In the genomic region with DNA sequence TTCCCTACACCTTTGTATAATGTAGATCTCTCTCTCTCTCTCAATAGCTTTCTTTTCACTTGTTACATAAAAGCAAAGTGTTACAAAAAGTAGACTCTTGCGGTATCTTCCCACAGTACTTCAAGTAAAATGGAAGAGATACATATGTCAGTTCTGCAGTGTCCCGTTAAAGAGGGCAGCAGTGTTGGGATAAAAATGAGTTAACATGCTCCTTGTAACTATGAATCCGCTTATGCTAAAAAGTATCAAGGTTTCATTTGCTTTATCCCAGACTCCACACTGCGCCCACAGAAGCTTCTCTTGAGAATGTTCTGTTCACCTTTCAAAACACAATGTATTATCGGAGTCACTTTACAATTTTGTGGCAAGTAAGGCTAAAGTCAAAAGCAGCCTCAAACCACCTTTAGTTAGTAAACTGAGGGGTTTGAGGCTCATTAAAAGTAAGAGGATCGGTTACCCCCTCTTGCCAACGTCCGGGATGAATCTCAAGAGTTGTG, we compare ENCODE assay signal across 8 cellular contexts. TPM values are rescaled to one million over a fixed set of nuclear protein-coding genes. Genes with fewer than 3 reads are reported as not detected.
DNase-seq lines count a peak whose midpoint lies in the region; ATAC-seq and TF ChIP-seq lines count a peak whose summit lies in the region.

No MANE protein-coding gene starts in this region.

- H3K27ac ChIP-seq in HEK293 (ENCODE audit: extremely low read depth, low read depth, low read length) (peak overlapping the region; percentile 90), RWPE2 (ENCODE audit: poor library complexity, severe bottlenecking) (peak overlapping the region; percentile 74), epithelial cell of prostate (peak overlapping the region; percentile 81)

- H3K4me1 ChIP-seq in HEK293 (ENCODE audit: control insufficient read depth, insufficient read depth, low read length), result peaks cover 7% of the 10 kb centered on the region
- H3K4me1 ChIP-seq in RWPE2 (ENCODE audit: insufficient read depth, poor library complexity, severe bottlenecking), result peaks cover 8% of the 10 kb centered on the region

- no peaks in the 10 kb centered on the region for H3K9me3 Mint-ChIP-seq in neural crest cell

- DNase-seq in EL, result peak; percentile 23
- DNase-seq in RWPE2 (ENCODE audit: low spot score), result no peak
- no peak for DNase-seq in epithelial cell of prostate (ENCODE audit: low read depth, low spot score)
- DNase-seq in neural crest cell (ENCODE audit: low read depth, low spot score), result no peak
- no peak for DNase-seq in effector CD8-positive, alpha-beta T cell (lab: John Stamatoyannopoulos, UW)
- no peak for DNase-seq in NCI-H524 treated with DMSO at 0.1 percent for 48 hours (lab: John Stamatoyannopoulos, UW)
- DNase-seq in H4 (ENCODE audit: low spot score), result no peak

- POLR2A ChIA-PET in HEK293 (lab: Yijun Ruan, JAX), result interaction anchor here (0.9 to 1.5 kb wide), 2 partner anchors 86 to 87 kb away, joined by 4 to 5 read pairs; a partner anchor contains a TSS

- no peaks in the 10 kb centered on the region for H3K27me3 Mint-ChIP-seq in neural crest cell (ENCODE audit: low read depth)

- peaks cover 4% of the 10 kb centered on the region for H3K36me3 Mint-ChIP-seq in neural crest cell (ENCODE audit: low read depth)

- CTCF ChIA-PET in HEK293 (lab: Yijun Ruan, JAX), result interaction anchor here (0.6 to 1.0 kb wide), 4 partner anchors 86 to 339 kb away, joined by 3 to 4 read pairs (median 4); no protein-coding TSS in a partner anchor

- H3K4me1 Mint-ChIP-seq in neural crest cell, result peaks cover 60% of the 10 kb centered on the region

- H3K36me3 ChIP-seq in HEK293 (ENCODE audit: control insufficient read depth in 2 of 2, insufficient read depth in 1 of 2, low read length in 2 of 2) (peaks cover 0 to 3% of the 10 kb centered on the region in 2 experiments; a peak in 1 of 3 replicates), RWPE2 (ENCODE audit: low read depth) (peaks cover 25% of the 10 kb centered on the region)

- H3K4me3 ChIP-seq in HEK293 (ENCODE audit: low read depth, low read length) (peak overlapping the region; percentile 90), RWPE2 (ENCODE audit: severe bottlenecking) (peak overlapping the region; percentile 84)

- peak overlapping the region; percentile 97 for H3K27ac Mint-ChIP-seq in neural crest cell (ENCODE audit: unreplicated experiment)

- H3K9me3 ChIP-seq in HEK293 (ENCODE audit: control insufficient read depth, insufficient read depth, low read depth, low read length), result no peaks in the 10 kb centered on the region
- no peaks in the 10 kb centered on the region for H3K9me3 ChIP-seq in RWPE2 (ENCODE audit: severe bottlenecking)

- no peaks in the 10 kb centered on the region for H3K27me3 ChIP-seq in RWPE2 (ENCODE audit: insufficient read depth, poor library complexity, severe bottlenecking)

- peak; percentile 17; the same call in 2 of the 3 replicates for ATAC-seq in RWPE2 (ENCODE audit: low read depth)

- H3K4me3 Mint-ChIP-seq in neural crest cell, result peak overlapping the region; percentile 97

- TF ChIP-seq CTCF in HEK293 (tag by site-specific recombination; IDR thresholded peaks at IDR 0.05) (no peak), RWPE2 (IDR thresholded peaks at IDR 0.05; ENCODE audit: poor library complexity, severe bottlenecking) (no peak), neural crest cell (conservative IDR thresholded peaks at IDR 0.05) (no peak)

TF ChIP-seq in HEK293, 187 proteins besides CTCF, POLR2A, EP300 and RAD21:
- 0 out of 2 replicates have a peak, but pooled peaks have one; percentile 16 for TF ChIP-seq ZNF223 (tag by site-specific recombination; IDR thresholded peaks at IDR 0.05)
- TF ChIP-seq, protein P1, sequence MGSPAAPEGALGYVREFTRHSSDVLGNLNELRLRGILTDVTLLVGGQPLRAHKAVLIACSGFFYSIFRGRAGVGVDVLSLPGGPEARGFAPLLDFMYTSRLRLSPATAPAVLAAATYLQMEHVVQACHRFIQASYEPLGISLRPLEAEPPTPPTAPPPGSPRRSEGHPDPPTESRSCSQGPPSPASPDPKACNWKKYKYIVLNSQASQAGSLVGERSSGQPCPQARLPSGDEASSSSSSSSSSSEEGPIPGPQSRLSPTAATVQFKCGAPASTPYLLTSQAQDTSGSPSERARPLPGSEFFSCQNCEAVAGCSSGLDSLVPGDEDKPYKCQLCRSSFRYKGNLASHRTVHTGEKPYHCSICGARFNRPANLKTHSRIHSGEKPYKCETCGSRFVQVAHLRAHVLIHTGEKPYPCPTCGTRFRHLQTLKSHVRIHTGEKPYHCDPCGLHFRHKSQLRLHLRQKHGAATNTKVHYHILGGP (tag by site-specific recombination; IDR thresholded peaks at IDR 0.05), result no peak
TF ChIP-seq in HEK293: peak in this region for 1.

RNA-seq across cellular contexts. Expression of a gene that starts 0.8 kb away (rescaled TPM):
- 56.5 and 63.2 TPM in 2 replicates for total RNA-seq in neural crest cell
- 24.4 and 36.0 TPM in 2 replicates for total RNA-seq in H4 (2014; rRNA removed; shearing (Covaris generic))
